In genomic region chr3:33166095-33166494, GRCh38 we compare ENCODE assay signal across 27 cellular contexts. TPM values are rescaled to one million over a fixed set of nuclear protein-coding genes. Genes with fewer than 3 reads are reported as not detected.
"Had no signal": no experiment of that assay in that cellular context is flagged by ENCODE, and none has a peak within 500 bp of the region (broad histone marks: within the 10 kb centered on the region; RNA-seq: fewer than 3 reads in every experiment).

No MANE protein-coding gene starts in this region.

- H3K27me3 ChIP-seq: breast epithelium, cardiac muscle cell, esophagus squamous epithelium, gastroesophageal sphincter, heart right ventricle had no signal

- DNase-seq: activated B cell treated with CpG ODN at 0.5 μM for 24 hours; activated CD4-positive, alpha-beta T cell treated with anti-CD3 and anti-CD28 coated beads for 48 hours; activated CD4-positive, alpha-beta T cell treated with anti-CD3 and anti-CD28 coated beads, Interleukin-2, amount 50 U/mL, for 1 hour; activated CD4-positive, alpha-beta T cell treated with anti-CD3 and anti-CD28 coated beads, Interleukin-2, amount 50 U/mL, for 48 hours; activated CD8-positive, alpha-beta memory T cell treated with anti-CD3 and anti-CD28 coated beads for 24 hours; activated CD8-positive, alpha-beta T cell treated with anti-CD3 and anti-CD28 coated beads for 36 hours; activated effector memory CD4-positive, alpha-beta T cell treated with Interleukin-2 at 50 U/mL for 16 hours; activated gamma-delta T cell treated with Interleukin-2 at 50 U/mL for 16 hours; activated naive CD4-positive, alpha-beta T cell treated with anti-CD3 and anti-CD28 coated beads, Interleukin-2, amount 50 U/mL, for 16 hours; activated naive CD4-positive, alpha-beta T cell treated with Interleukin-2 at 50 U/mL for 16 hours; activated T-cell treated with anti-CD3 and anti-CD28 coated beads, Interleukin-2, amount 50 U/mL, for 4 hours; amniotic stem cell; anterior cingulate cortex; effector CD8-positive, alpha-beta T cell; esophagus squamous epithelium; foreskin melanocyte; heart right ventricle; T-helper 1 cell; T-helper 17 cell; T1000; WERI-Rb-1 had no signal

- H3K36me3 ChIP-seq: breast epithelium, cardiac muscle cell, esophagus squamous epithelium, gastroesophageal sphincter, heart right ventricle, WERI-Rb-1 had no signal

- H3K9me3 ChIP-seq: breast epithelium, esophagus squamous epithelium, gastroesophageal sphincter, heart right ventricle had no signal

- H3K4me3 ChIP-seq: breast epithelium, cardiac muscle cell, esophagus squamous epithelium, gastroesophageal sphincter, heart right ventricle had no signal

- H3K4me1 ChIP-seq: breast epithelium, esophagus squamous epithelium had no signal

- ATAC-seq: activated CD4-positive, CD25-positive, alpha-beta regulatory T cell treated with anti-CD3 and anti-CD28 coated beads, Interleukin-2, amount 50 U/mL, for 24 hours; activated CD8-positive, alpha-beta T cell treated with anti-CD3 and anti-CD28 coated beads for 36 hours; activated T-cell treated with anti-CD3 and anti-CD28 coated beads, Interleukin-2, amount 50 U/mL, for 4 hours; activated T-helper 17 cell treated with anti-CD3 and anti-CD28 coated beads, Interleukin-2, amount 50 U/mL, for 72 hours; gastroesophageal sphincter; T-helper 17 cell had no signal

- H3K27ac ChIP-seq: breast epithelium, cardiac muscle cell, epithelial cell of prostate, esophagus squamous epithelium, gastroesophageal sphincter, heart right ventricle, WERI-Rb-1 had no signal

RNA-seq across cellular contexts. Expression of gene SUSD5, which starts 52.5 kb away (rescaled TPM):
- total RNA-seq: activated CD8-positive, alpha-beta T cell treated with anti-CD3 and anti-CD28 coated beads for 36 hours; activated T-cell treated with anti-CD3 and anti-CD28 coated beads, Interleukin-2, amount 50 U/mL, for 4 hours; activated T-helper 17 cell treated with anti-CD3 and anti-CD28 coated beads, Interleukin-2, amount 50 U/mL, for 72 hours; T-helper 17 cell had no signal
